Comparison of ENCODE assay signal across 8 cellular contexts in genomic region chr20:40687384-40688128, GRCh38. TPM values are rescaled to one million over a fixed set of nuclear protein-coding genes. Genes with fewer than 3 reads are reported as not detected.
DNase-seq lines count a peak whose midpoint lies in the region; ATAC-seq and TF ChIP-seq lines count a peak whose summit lies in the region.

No MANE protein-coding gene starts in this region.

- no peak for DNase-seq in activated T-cell treated with anti-CD3 and anti-CD28 coated beads, Interleukin-2, amount 50 U/mL, for 72 hours
- DNase-seq in activated T-cell treated with anti-CD3 and anti-CD28 coated beads for 4 hours = no peak
- peak; percentile 47 for DNase-seq in endothelial cell (ENCODE audit: low spot score)
- peak; percentile 75 to 87 for DNase-seq in aorta
- DNase-seq in activated CD4-positive, alpha-beta memory T cell treated with anti-CD3 and anti-CD28 coated beads for 36 hours = no peak

- H3K4me1 ChIP-seq in mesodermal cell (ENCODE audit: control insufficient read depth, insufficient read depth, low read length, poor library complexity, severe bottlenecking) (peaks cover 3% of the 10 kb centered on the region), aorta (ENCODE audit: control insufficient read depth in 1 of 2, insufficient read depth in 2 of 2, low read length in 2 of 2) (no peaks in the 10 kb centered on the region)

- peaks cover 88% of the 10 kb centered on the region for H3K27me3 Mint-ChIP-seq in activated T-cell treated with anti-CD3 and anti-CD28 coated beads, Interleukin-2, amount 50 U/mL, for 72 hours (ENCODE audit: low read depth)
- H3K27me3 Mint-ChIP-seq in endothelial cell (ENCODE audit: unreplicated experiment) = peaks cover 35% of the 10 kb centered on the region
- peaks cover 79% of the 10 kb centered on the region for H3K27me3 Mint-ChIP-seq in activated CD4-positive, alpha-beta memory T cell treated with anti-CD3 and anti-CD28 coated beads for 36 hours

- H3K27ac ChIP-seq in mesodermal cell (ENCODE audit: low read depth, low read length, severe bottlenecking) (no peak overlapping the region), aorta (ENCODE audit: low read depth in 1 of 2, low read length in 2 of 2) (no peak overlapping the region)

- H3K9me3 Mint-ChIP-seq in activated T-cell treated with anti-CD3 and anti-CD28 coated beads, Interleukin-2, amount 50 U/mL, for 72 hours = no peaks in the 10 kb centered on the region
- no peaks in the 10 kb centered on the region for H3K9me3 Mint-ChIP-seq in endothelial cell (ENCODE audit: unreplicated experiment)
- no peaks in the 10 kb centered on the region for H3K9me3 Mint-ChIP-seq in activated CD4-positive, alpha-beta memory T cell treated with anti-CD3 and anti-CD28 coated beads for 36 hours

- POLR2A ChIA-PET in activated CD4-positive, alpha-beta memory T cell treated with anti-CD3 and anti-CD28 coated beads for 36 hours (lab: Charles Lee) = no interaction called here

- H3K9me3 ChIP-seq in mesodermal cell (ENCODE audit: control insufficient read depth, low read length) (no peaks in the 10 kb centered on the region), aorta (ENCODE audit: control insufficient read depth, low read length) (no peaks in the 10 kb centered on the region)

- peak overlapping the region in 1 of 2 donors; percentile 49 for H3K4me3 Mint-ChIP-seq in activated T-cell treated with anti-CD3 and anti-CD28 coated beads, Interleukin-2, amount 50 U/mL, for 72 hours
- peak overlapping the region; percentile 84 for H3K4me3 Mint-ChIP-seq in endothelial cell (ENCODE audit: unreplicated experiment)
- no peak overlapping the region for H3K4me3 Mint-ChIP-seq in activated CD4-positive, alpha-beta memory T cell treated with anti-CD3 and anti-CD28 coated beads for 36 hours

- CTCF ChIA-PET in activated CD4-positive, alpha-beta memory T cell treated with anti-CD3 and anti-CD28 coated beads for 36 hours (lab: Charles Lee) = interaction anchor here (1.0 kb wide), 1 partner anchor 276 kb away, joined by 4 read pairs; no protein-coding TSS in a partner anchor

- ATAC-seq in activated T-cell treated with anti-CD3 and anti-CD28 coated beads, Interleukin-2, amount 50 U/mL, for 72 hours (replicated peaks in 1 of 2) = no peak
- ATAC-seq in aorta (ENCODE audit: low FRiP score) (peak; percentile 0), HG02759 (IDR thresholded peaks at IDR 0.05; ENCODE audit: unreplicated experiment) (no peak), HG02938 (IDR thresholded peaks at IDR 0.05; ENCODE audit: unreplicated experiment) (no peak)

- intact Hi-C loops in aorta (cut with DNase I) = loop anchor here (2.0 to 10.0 kb wide), 7 partner anchors 55 to 525 kb away; no protein-coding TSS in a partner anchor
- intact Hi-C loops in activated CD4-positive, alpha-beta memory T cell treated with anti-CD3 and anti-CD28 coated beads for 36 hours (cut with micrococcal nuclease) = loop anchor here (10.0 kb wide), 1 partner anchor 1423 kb away; no protein-coding TSS in a partner anchor

- H3K36me3 ChIP-seq in mesodermal cell (ENCODE audit: control insufficient read depth, insufficient read depth, low read length) (no peaks in the 10 kb centered on the region), aorta (ENCODE audit: control insufficient read depth in 1 of 2, insufficient read depth in 2 of 2, low read length in 1 of 2) (no peaks in the 10 kb centered on the region)

- H3K4me3 ChIP-seq in mesodermal cell (ENCODE audit: extremely low read depth, insufficient read depth, low read length, poor library complexity, severe bottlenecking) (peak overlapping the region; percentile 45), aorta (ENCODE audit: low read length in 2 of 2) (peak overlapping the region; percentile 0 to 54)

- no peaks in the 10 kb centered on the region for H3K27me3 ChIP-seq in aorta (ENCODE audit: control insufficient read depth in 1 of 2, insufficient read depth in 2 of 2, low read length in 1 of 2)

- H3K36me3 Mint-ChIP-seq in activated T-cell treated with anti-CD3 and anti-CD28 coated beads, Interleukin-2, amount 50 U/mL, for 72 hours (ENCODE audit: insufficient read depth in 2 of 2) = no peaks in the 10 kb centered on the region
- no peaks in the 10 kb centered on the region for H3K36me3 Mint-ChIP-seq in endothelial cell (ENCODE audit: low read depth, unreplicated experiment)
- no peaks in the 10 kb centered on the region for H3K36me3 Mint-ChIP-seq in activated CD4-positive, alpha-beta memory T cell treated with anti-CD3 and anti-CD28 coated beads for 36 hours

- WGBS in mesodermal cell (ENCODE audit: insufficient coverage in 2 of 2), 2 experiments = 1 to 3% methylated on average over 36 to 43 of the region's 62 CpGs
- 1% methylated on average over 62 of the region's 62 CpGs for WGBS in aorta, 2 donors

- TF ChIP-seq CTCF in endothelial cell (IDR thresholded peaks at IDR 0.05; ENCODE audit: unreplicated experiment) = no peak

- peak overlapping the region; percentile 4 for H3K27ac Mint-ChIP-seq in activated T-cell treated with anti-CD3 and anti-CD28 coated beads, Interleukin-2, amount 50 U/mL, for 72 hours
- no peak overlapping the region for H3K27ac Mint-ChIP-seq in endothelial cell (ENCODE audit: unreplicated experiment)
- H3K27ac Mint-ChIP-seq in activated CD4-positive, alpha-beta memory T cell treated with anti-CD3 and anti-CD28 coated beads for 36 hours = no peak overlapping the region

- peaks cover 5% of the 10 kb centered on the region for H3K4me1 Mint-ChIP-seq in activated T-cell treated with anti-CD3 and anti-CD28 coated beads, Interleukin-2, amount 50 U/mL, for 72 hours (ENCODE audit: low read depth)
- peaks cover 16% of the 10 kb centered on the region for H3K4me1 Mint-ChIP-seq in endothelial cell (ENCODE audit: unreplicated experiment)
- H3K4me1 Mint-ChIP-seq in activated CD4-positive, alpha-beta memory T cell treated with anti-CD3 and anti-CD28 coated beads for 36 hours (ENCODE audit: low read depth) = peaks cover 16% of the 10 kb centered on the region

RNA-seq across cellular contexts. Expression of gene MAFB, which starts 1.5 kb away (rescaled TPM):
- under 1 TPM; 0.19 to 0.39 TPM for total RNA-seq in activated T-cell treated with anti-CD3 and anti-CD28 coated beads, Interleukin-2, amount 50 U/mL, for 72 hours
- total RNA-seq in endothelial cell (ENCODE audit: unreplicated experiment) = 2.1 TPM
- 30.6 TPM for polyA plus RNA-seq in mesodermal cell (2013, experiment 1 of 2)
- polyA plus RNA-seq in mesodermal cell (2013, experiment 2 of 2) = 21.5 TPM
- 10 to 100 TPM; 55.0 to 66.3 TPM for total RNA-seq in aorta
- 10 to 100 TPM in 1 of 2 donors, 1 to 10 TPM in 1; 4.2 to 20.8 TPM for polyA plus RNA-seq in aorta
- total RNA-seq in activated CD4-positive, alpha-beta memory T cell treated with anti-CD3 and anti-CD28 coated beads for 36 hours = not detected

Comparison
In these comparisons a context has a peak if more than half of its experiments do, and no peak if none do; other contexts are left out.
1. DNase-seq: peak in endothelial cell (single experiment) and aorta (2 of 2); none in activated T-cell treated with anti-CD3 and anti-CD28 coated beads, Interleukin-2, amount 50 U/mL, for 72 hours (0 of 2), activated T-cell treated with anti-CD3 and anti-CD28 coated beads for 4 hours (single experiment) and activated CD4-positive, alpha-beta memory T cell treated with anti-CD3 and anti-CD28 coated beads for 36 hours (single experiment).
2. RNA of gene MAFB, which starts 1.5 kb away (total RNA-seq): 55.0 to 66.3 TPM in aorta; 2.1 TPM in endothelial cell (single experiment), 0.19 to 0.39 TPM in activated T-cell treated with anti-CD3 and anti-CD28 coated beads, Interleukin-2, amount 50 U/mL, for 72 hours and not detected in activated CD4-positive, alpha-beta memory T cell treated with anti-CD3 and anti-CD28 coated beads for 36 hours; every median in the first group is over 10 times any median in the second.